In the genomic region with DNA sequence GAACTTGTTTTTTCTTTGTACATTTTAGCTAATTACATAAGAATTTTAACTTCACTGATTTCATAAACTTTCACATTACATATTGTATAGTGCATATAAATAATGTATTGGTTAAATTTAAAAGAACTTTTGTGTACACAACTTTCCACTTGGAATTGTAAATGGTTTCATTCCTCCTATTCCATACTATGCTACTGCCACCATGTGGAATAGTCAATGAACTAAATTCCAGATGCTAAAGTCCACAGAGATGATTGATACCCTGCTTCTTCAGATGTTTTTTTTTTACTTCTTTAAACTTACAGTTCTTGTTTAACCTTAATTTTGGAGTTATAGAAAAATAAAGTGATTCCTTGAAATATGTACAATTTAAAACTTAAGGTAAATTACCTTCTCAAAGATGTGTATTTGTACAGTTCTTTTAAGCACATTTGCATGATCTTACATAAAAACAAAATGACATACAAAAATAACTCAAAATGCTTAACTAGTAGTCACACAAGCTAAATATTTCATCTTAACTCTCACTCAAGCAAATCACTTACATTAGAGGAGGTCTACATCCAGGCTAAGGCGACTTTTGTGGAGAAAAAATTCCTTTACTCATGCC, we compare ENCODE assay signal across 8 cellular contexts.
DNase-seq lines count a peak whose midpoint lies in the region; ATAC-seq, FAIRE-seq and TF ChIP-seq lines count a peak whose summit lies in the region.

No MANE protein-coding gene starts in this region.

- H3K36me3 ChIP-seq in A673 (ENCODE audit: insufficient read depth, low read length, poor library complexity, severe bottlenecking) (no peaks in the 10 kb centered on the region), GM23338 (ENCODE audit: insufficient read depth) (no peaks in the 10 kb centered on the region), hepatocyte (replicated peaks; ENCODE audit: insufficient read depth, low read depth) (no peaks in the 10 kb centered on the region)

- H3K9me3 ChIP-seq in A673 (ENCODE audit: low read depth, low read length, poor library complexity, severe bottlenecking) (no peaks in the 10 kb centered on the region), hepatocyte (ENCODE audit: low read depth) (no peaks in the 10 kb centered on the region)

- CTCF ChIA-PET in A673 (lab: Charles Lee) = interaction anchor here (0.8 kb wide), 1 partner anchor 1107 kb away, joined by 3 read pairs; no protein-coding TSS in a partner anchor
- CTCF ChIA-PET in activated naive CD4-positive, alpha-beta T cell treated with anti-CD3 and anti-CD28 coated beads for 36 hours (lab: Charles Lee) = no interaction called here

- H3K36me3 Mint-ChIP-seq in GM23338 (ENCODE audit: low read depth) = no peaks in the 10 kb centered on the region
- no peaks in the 10 kb centered on the region for H3K36me3 Mint-ChIP-seq in activated naive CD4-positive, alpha-beta T cell treated with anti-CD3 and anti-CD28 coated beads for 36 hours (ENCODE audit: low read depth)

- H3K4me3 ChIP-seq in A673 (ENCODE audit: low read depth, low read length, poor library complexity, severe bottlenecking) (no peak overlapping the region), GM23338 (no peak overlapping the region), hepatocyte (no peak overlapping the region)

- H3K27ac ChIP-seq in A673 (ENCODE audit: low read depth, low read length, poor library complexity, severe bottlenecking) (no peak overlapping the region), GM23338 (ENCODE audit: low read depth) (no peak overlapping the region), hepatocyte (no peak overlapping the region)

- H3F3A ChIP-seq in GM23338 (replicated peaks; ENCODE audit: low read depth) = no peaks in the 10 kb centered on the region

- peaks cover 10% of the 10 kb centered on the region; the same call in 2 of the 3 replicates for H3K4me1 Mint-ChIP-seq in GM23338
- no peaks in the 10 kb centered on the region for H3K4me1 Mint-ChIP-seq in activated naive CD4-positive, alpha-beta T cell treated with anti-CD3 and anti-CD28 coated beads for 36 hours (ENCODE audit: low read depth)

- H3K27me3 ChIP-seq in A673 (replicated peaks; ENCODE audit: insufficient read depth, low read depth, low read length, poor library complexity) (no peaks in the 10 kb centered on the region), GM23338 (ENCODE audit: insufficient read depth) (no peaks in the 10 kb centered on the region), hepatocyte (no peaks in the 10 kb centered on the region)

- H3K9me2 ChIP-seq in GM23338 (ENCODE audit: insufficient read depth) (no peaks in the 10 kb centered on the region), hepatocyte (replicated peaks; ENCODE audit: insufficient read depth) (no peaks in the 10 kb centered on the region)

- ATAC-seq in GM23338 (no peak), GM18520 (IDR thresholded peaks at IDR 0.05; ENCODE audit: unreplicated experiment) (no peak)

- WGBS in hepatocyte (ENCODE audit: low lambda C conversion rate, missing lambda C conversion rate) = 77% methylated on average over 1 of the region's 1 CpG

- no peaks in the 10 kb centered on the region for H3K27me3 Mint-ChIP-seq in GM23338 (ENCODE audit: insufficient read depth, low read depth, poor library complexity)
- H3K27me3 Mint-ChIP-seq in activated naive CD4-positive, alpha-beta T cell treated with anti-CD3 and anti-CD28 coated beads for 36 hours (ENCODE audit: low read depth) = no peaks in the 10 kb centered on the region

- H4K20me1 ChIP-seq in GM23338 (replicated peaks; ENCODE audit: insufficient read depth) (no peaks in the 10 kb centered on the region), hepatocyte (ENCODE audit: insufficient read depth, poor library complexity, severe bottlenecking) (no peaks in the 10 kb centered on the region)

- no peak for TF ChIP-seq POLR2A in GM12892 (IDR thresholded peaks at IDR 0.05; ENCODE audit: low read depth, low read length)

- no peak for FAIRE-seq in GM12892 (lab: Jason Lieb, UNC)

- no peak overlapping the region for H3K4me3 Mint-ChIP-seq in GM23338
- no peak overlapping the region for H3K4me3 Mint-ChIP-seq in activated naive CD4-positive, alpha-beta T cell treated with anti-CD3 and anti-CD28 coated beads for 36 hours

- no peaks in the 10 kb centered on the region for H3K9me3 Mint-ChIP-seq in GM23338
- H3K9me3 Mint-ChIP-seq in activated naive CD4-positive, alpha-beta T cell treated with anti-CD3 and anti-CD28 coated beads for 36 hours = no peaks in the 10 kb centered on the region

- DNase-seq in A673 (ENCODE audit: low spot score) = peak; percentile 43
- DNase-seq in GM23338 (ENCODE audit: low spot score) = peak; percentile 47
- peak; percentile 20 for DNase-seq in SK-N-DZ (ENCODE audit: low spot score)
- DNase-seq in hepatocyte (ENCODE audit: low spot score) = peak; percentile 21
- DNase-seq in GM12892 (ENCODE audit: insufficient read length) = no peak
- no peak for DNase-seq in NCI-H187 treated with DMSO at 0.1 percent for 48 hours (lab: John Stamatoyannopoulos, UW)
- no peak for DNase-seq in activated naive CD4-positive, alpha-beta T cell treated with anti-CD3 and anti-CD28 coated beads for 36 hours

- H3K4me1 ChIP-seq in A673 (ENCODE audit: insufficient read depth, low read length, poor library complexity, severe bottlenecking) = no peaks in the 10 kb centered on the region
- no peaks in the 10 kb centered on the region for H3K4me1 ChIP-seq in GM23338 (ENCODE audit: insufficient read depth)
- H3K4me1 ChIP-seq in hepatocyte (ENCODE audit: insufficient read depth) = no peaks in the 10 kb centered on the region

- POLR2A ChIA-PET in A673 (lab: Charles Lee; ENCODE audit: low non-redundant PET) = no interaction called here

- intact Hi-C loops in A673 (cut with micrococcal nuclease; ENCODE audit: unreplicated experiment) = loop anchor here (2.0 to 10.0 kb wide), 2 partner anchors 303 to 519 kb away; no protein-coding TSS in a partner anchor
- intact Hi-C loops in activated naive CD4-positive, alpha-beta T cell treated with anti-CD3 and anti-CD28 coated beads for 36 hours (cut with micrococcal nuclease) = loop anchor here (10.0 kb wide), 1 partner anchor 533 kb away; no protein-coding TSS in a partner anchor

- TF ChIP-seq CTCF in A673 (conservative IDR thresholded peaks at IDR 0.05; ENCODE audit: low read depth, low read length) (peak; percentile 69), GM23338 (conservative IDR thresholded peaks at IDR 0.05; ENCODE audit: low read depth in 2 of 2) (peak; percentile 59 to 67), hepatocyte (IDR thresholded peaks at IDR 0.05; ENCODE audit: poor library complexity) (peak; percentile 75)

- no peak overlapping the region for H2AFZ ChIP-seq in GM23338
- no peak overlapping the region for H2AFZ ChIP-seq in hepatocyte

- H3K27ac Mint-ChIP-seq in GM23338 = no peak overlapping the region
- H3K27ac Mint-ChIP-seq in activated naive CD4-positive, alpha-beta T cell treated with anti-CD3 and anti-CD28 coated beads for 36 hours = no peak overlapping the region

- H3K79me2 ChIP-seq in GM23338 (replicated peaks; ENCODE audit: insufficient read depth) = no peaks in the 10 kb centered on the region
- no peaks in the 10 kb centered on the region for H3K79me2 ChIP-seq in hepatocyte

- no TSS peak for BruUV-seq in A673 (replicated peaks; lab: Mats Ljungman, UMichigan)

- H3K4me2 ChIP-seq in GM23338 (no peak overlapping the region), hepatocyte (no peak overlapping the region)

TF ChIP-seq in GM23338, 12 proteins besides CTCF, POLR2A, EP300 and RAD21 (continues in another document):
- TF ChIP-seq, protein P1, sequence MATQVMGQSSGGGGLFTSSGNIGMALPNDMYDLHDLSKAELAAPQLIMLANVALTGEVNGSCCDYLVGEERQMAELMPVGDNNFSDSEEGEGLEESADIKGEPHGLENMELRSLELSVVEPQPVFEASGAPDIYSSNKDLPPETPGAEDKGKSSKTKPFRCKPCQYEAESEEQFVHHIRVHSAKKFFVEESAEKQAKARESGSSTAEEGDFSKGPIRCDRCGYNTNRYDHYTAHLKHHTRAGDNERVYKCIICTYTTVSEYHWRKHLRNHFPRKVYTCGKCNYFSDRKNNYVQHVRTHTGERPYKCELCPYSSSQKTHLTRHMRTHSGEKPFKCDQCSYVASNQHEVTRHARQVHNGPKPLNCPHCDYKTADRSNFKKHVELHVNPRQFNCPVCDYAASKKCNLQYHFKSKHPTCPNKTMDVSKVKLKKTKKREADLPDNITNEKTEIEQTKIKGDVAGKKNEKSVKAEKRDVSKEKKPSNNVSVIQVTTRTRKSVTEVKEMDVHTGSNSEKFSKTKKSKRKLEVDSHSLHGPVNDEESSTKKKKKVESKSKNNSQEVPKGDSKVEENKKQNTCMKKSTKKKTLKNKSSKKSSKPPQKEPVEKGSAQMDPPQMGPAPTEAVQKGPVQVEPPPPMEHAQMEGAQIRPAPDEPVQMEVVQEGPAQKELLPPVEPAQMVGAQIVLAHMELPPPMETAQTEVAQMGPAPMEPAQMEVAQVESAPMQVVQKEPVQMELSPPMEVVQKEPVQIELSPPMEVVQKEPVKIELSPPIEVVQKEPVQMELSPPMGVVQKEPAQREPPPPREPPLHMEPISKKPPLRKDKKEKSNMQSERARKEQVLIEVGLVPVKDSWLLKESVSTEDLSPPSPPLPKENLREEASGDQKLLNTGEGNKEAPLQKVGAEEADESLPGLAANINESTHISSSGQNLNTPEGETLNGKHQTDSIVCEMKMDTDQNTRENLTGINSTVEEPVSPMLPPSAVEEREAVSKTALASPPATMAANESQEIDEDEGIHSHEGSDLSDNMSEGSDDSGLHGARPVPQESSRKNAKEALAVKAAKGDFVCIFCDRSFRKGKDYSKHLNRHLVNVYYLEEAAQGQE (IDR thresholded peaks at IDR 0.05; ENCODE audit: unreplicated experiment) = no peak
- TF ChIP-seq ZNF114 (CRISPR knock-in tag; IDR thresholded peaks at IDR 0.05) (no peak), STAT1 (IDR thresholded peaks at IDR 0.05; ENCODE audit: unreplicated experiment) (no peak), ZNF331 (CRISPR knock-in tag; IDR thresholded peaks at IDR 0.05; ENCODE audit: low read depth) (no peak)

Comparison
In these comparisons a context has a peak if more than half of its experiments do, and no peak if none do; other contexts are left out.
1. DNase-seq: peak in A673 (single experiment), GM23338 (single experiment), SK-N-DZ (single experiment) and hepatocyte (single experiment); none in GM12892 (single experiment), NCI-H187 treated with DMSO at 0.1 percent for 48 hours (single experiment) and activated naive CD4-positive, alpha-beta T cell treated with anti-CD3 and anti-CD28 coated beads for 36 hours (single experiment).
2. Peak in every context shown above with its lines, with median percentiles within 50 percentile points of each other: CTCF ChIP-seq.